In the genomic region with DNA sequence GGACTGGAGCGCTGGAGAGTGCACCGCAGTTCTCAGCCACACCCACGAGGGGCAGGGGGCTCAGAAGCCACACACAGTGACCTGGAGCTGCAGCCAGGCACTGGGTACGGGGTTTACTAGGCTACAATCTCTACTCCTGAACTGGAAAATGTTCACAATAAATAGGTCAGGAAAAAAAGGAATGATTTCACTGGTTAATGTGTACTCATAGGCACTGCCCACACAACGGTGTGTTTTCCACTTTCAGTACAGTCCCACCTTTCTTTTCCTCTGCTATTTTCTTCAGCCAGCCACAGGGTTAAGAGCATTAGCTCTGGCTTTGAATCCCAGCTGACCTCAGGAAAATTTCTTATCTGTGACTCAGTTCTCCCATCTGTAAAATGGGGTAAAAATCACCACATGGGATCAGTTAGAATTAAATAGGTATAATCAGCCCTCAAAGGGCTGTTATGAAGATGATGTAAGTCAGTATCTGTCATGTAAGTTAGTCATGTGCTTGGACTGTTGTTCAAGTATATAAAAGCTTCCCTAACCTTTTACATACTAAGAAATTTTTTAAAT, we compare ENCODE assay signal across 10 cellular contexts. TPM values are rescaled to one million over a fixed set of nuclear protein-coding genes. Genes with fewer than 3 reads are reported as not detected.
DNase-seq lines count a peak whose midpoint lies in the region; ATAC-seq, FAIRE-seq and TF ChIP-seq lines count a peak whose summit lies in the region.
"Had no signal": no experiment of that assay in that cellular context is flagged by ENCODE, and none has a peak within 500 bp of the region (broad histone marks: within the 10 kb centered on the region; RNA-seq: fewer than 3 reads in every experiment).

No MANE protein-coding gene starts in this region.

- no peak for DNase-seq in activated T-cell treated with anti-CD3 and anti-CD28 coated beads, Interleukin-2, amount 50 U/mL, for 72 hours
- no peak for DNase-seq in activated T-cell treated with anti-CD3 and anti-CD28 coated beads, Interleukin-2, amount 50 U/mL, for 48 hours
- DNase-seq in GM12878 (ENCODE audit: low read depth, low spot score) (no peak), left kidney (ENCODE audit: low read depth, low spot score) (peak; percentile 70), transverse colon (no peak), COR-L47 (lab: John Stamatoyannopoulos, UW) (no peak)
- no peak for DNase-seq in activated CD4-positive, alpha-beta T cell treated with anti-CD3 and anti-CD28 coated beads, Interleukin-2, amount 10 ng/mL, durations not matched to agents 24 days and 14 days
- DNase-seq: NCI-H2227 treated with DMSO at 0.1 percent for 48 hours had no signal

- H3K9me3 Mint-ChIP-seq in activated T-cell treated with anti-CD3 and anti-CD28 coated beads, Interleukin-2, amount 50 U/mL, for 72 hours, result no peaks in the 10 kb centered on the region
- no peaks in the 10 kb centered on the region for H3K9me3 Mint-ChIP-seq in activated CD4-positive, alpha-beta T cell treated with anti-CD3 and anti-CD28 coated beads, Interleukin-2, amount 10 ng/mL, durations not matched to agents 24 days and 14 days

- H3K79me2 ChIP-seq in GM12878 (ENCODE audit: control insufficient read depth, insufficient read depth, low read length), result no peaks in the 10 kb centered on the region

- RAD21 ChIA-PET in GM12878 (lab: Charles Lee; ENCODE audit: unreplicated experiment), result no interaction called here

- intact Hi-C loops in GM12878 (cut with micrococcal nuclease; ENCODE audit: unreplicated experiment), result no loop called here
- intact Hi-C loops in transverse colon (cut with DNase I; ENCODE audit: low total_unique reads), result no loop called here
- intact Hi-C loops in activated CD4-positive, alpha-beta T cell treated with anti-CD3 and anti-CD28 coated beads, Interleukin-2, amount 10 ng/mL, durations not matched to agents 24 days and 14 days (cut with micrococcal nuclease), result no loop called here

- 40% methylated on average over 5 of the region's 5 CpGs for WGBS in GM12878 (ENCODE audit: insufficient coverage, insufficient replicate concordance, low lambda C conversion rate, missing lambda C conversion rate)
- 38% methylated on average over 5 of the region's 5 CpGs; no CpG with 5 or more reads in 1 of the 2 donors for WGBS in transverse colon (ENCODE audit: low coverage in 1 of 2), 2 donors

- TF ChIP-seq CTCF in GM12878 (IDR thresholded peaks at IDR 0.05 in 2 of 3, conservative IDR thresholded peaks at IDR 0.05 in 1 of 3; ENCODE audit: control insufficient read depth in 2 of 3, extremely low read depth in 1 of 3, insufficient read depth in 1 of 3, low read depth in 3 of 3, low read length in 3 of 3) (0 out of 6 replicates have a peak, but pooled peaks of 1 of the 3 experiments have one; percentile 3), transverse colon (IDR thresholded peaks at IDR 0.05) (no peak)

- TF ChIP-seq RAD21 in GM12878 (IDR thresholded peaks at IDR 0.05; ENCODE audit: insufficient read depth, low read depth, low read length), result no peak

- peak; percentile 58 to 64 for ATAC-seq in activated T-cell treated with anti-CD3 and anti-CD28 coated beads, Interleukin-2, amount 50 U/mL, for 72 hours (replicated peaks in 1 of 2)
- 0 out of 3 replicates have a peak, but pooled peaks have one; percentile 18 for ATAC-seq in GM12878
- no peak for ATAC-seq in HG03342 (IDR thresholded peaks at IDR 0.05; ENCODE audit: unreplicated experiment)

- H3K27me3 Mint-ChIP-seq in activated T-cell treated with anti-CD3 and anti-CD28 coated beads, Interleukin-2, amount 50 U/mL, for 72 hours (ENCODE audit: low read depth), result no peaks in the 10 kb centered on the region
- H3K27me3 Mint-ChIP-seq in activated CD4-positive, alpha-beta T cell treated with anti-CD3 and anti-CD28 coated beads, Interleukin-2, amount 10 ng/mL, durations not matched to agents 24 days and 14 days, result no peaks in the 10 kb centered on the region
- H3K27me3 Mint-ChIP-seq: B cell had no signal

- TF ChIP-seq POLR2A in GM12878 (IDR thresholded peaks at IDR 0.05; ENCODE audit: low read depth, low read length) (no peak), transverse colon (IDR thresholded peaks at IDR 0.05) (no peak)

- H3K36me3 ChIP-seq in GM12878 (ENCODE audit: control insufficient read depth in 2 of 2, insufficient read depth in 2 of 2, low read length in 1 of 2), result no peaks in the 10 kb centered on the region
- peaks cover 0 to 19% (median 7%) of the 10 kb centered on the region in 4 donors for H3K36me3 ChIP-seq in transverse colon

- no peaks in the 10 kb centered on the region for H3K9me3 ChIP-seq in GM12878 (replicated peaks; ENCODE audit: control insufficient read depth, insufficient read depth, low read length)
- no peaks in the 10 kb centered on the region for H3K9me3 ChIP-seq in transverse colon

- H3K9ac ChIP-seq in GM12878 (ENCODE audit: control insufficient read depth, insufficient read depth, low read length), result no peak overlapping the region

- peaks cover 0 to 14% of the 10 kb centered on the region in 2 donors for H3K36me3 Mint-ChIP-seq in activated T-cell treated with anti-CD3 and anti-CD28 coated beads, Interleukin-2, amount 50 U/mL, for 72 hours (ENCODE audit: insufficient read depth in 2 of 2)
- H3K36me3 Mint-ChIP-seq in activated CD4-positive, alpha-beta T cell treated with anti-CD3 and anti-CD28 coated beads, Interleukin-2, amount 10 ng/mL, durations not matched to agents 24 days and 14 days (ENCODE audit: low read depth), result peaks cover 7% of the 10 kb centered on the region

- H3K4me1 Mint-ChIP-seq in activated T-cell treated with anti-CD3 and anti-CD28 coated beads, Interleukin-2, amount 50 U/mL, for 72 hours (ENCODE audit: low read depth), result peaks cover 42% of the 10 kb centered on the region
- H3K4me1 Mint-ChIP-seq in activated CD4-positive, alpha-beta T cell treated with anti-CD3 and anti-CD28 coated beads, Interleukin-2, amount 10 ng/mL, durations not matched to agents 24 days and 14 days, result peaks cover 22% of the 10 kb centered on the region

- H3K4me3 Mint-ChIP-seq in activated T-cell treated with anti-CD3 and anti-CD28 coated beads, Interleukin-2, amount 50 U/mL, for 72 hours, result peak overlapping the region; percentile 68 to 79
- H3K4me3 Mint-ChIP-seq in activated CD4-positive, alpha-beta T cell treated with anti-CD3 and anti-CD28 coated beads, Interleukin-2, amount 10 ng/mL, durations not matched to agents 24 days and 14 days, result no peak overlapping the region
- H3K4me3 Mint-ChIP-seq: B cell had no signal

- TF ChIP-seq EP300 in GM12878 (IDR thresholded peaks at IDR 0.05; ENCODE audit: borderline replicate concordance in 1 of 2, control insufficient read depth in 1 of 2, low read depth in 2 of 2, low read length in 2 of 2), result no peak
- no peak for TF ChIP-seq EP300 in transverse colon (IDR thresholded peaks at IDR 0.05; ENCODE audit: low read depth)

- in situ Hi-C loops in GM12878 (cut with MboI) (no loop called here), transverse colon (cut with MboI; ENCODE audit: low pct_ligation_motif_present in 1 of 4, low pct_unique_long_range_greater_than_20kb in 1 of 4, low sequenced_read_pairs in 3 of 4) (no loop called here)

- CTCF ChIA-PET in GM12878 (lab: Yijun Ruan, JAX), result no interaction called here

- SMC1A ChIA-PET in GM12878 (lab: Charles Lee; ENCODE audit: uncharacterized antibody, unreplicated experiment), result interaction anchor here (0.7 to 1.2 kb wide), 2 partner anchors 23 to 40 kb away, joined by 3 to 4 read pairs; no protein-coding TSS in a partner anchor

- H3K27me3 ChIP-seq in GM12878 (replicated peaks in 1 of 2; ENCODE audit: control insufficient read depth in 2 of 2, insufficient read depth in 2 of 2, low read length in 1 of 2) (no peaks in the 10 kb centered on the region), transverse colon (no peaks in the 10 kb centered on the region)

- FAIRE-seq in GM12878 (lab: Jason Lieb, UNC), result peak; percentile 7

- H2AFZ ChIP-seq in GM12878 (ENCODE audit: control insufficient read depth, low read depth, low read length), result no peak overlapping the region

- no TSS peak for BruUV-seq in GM12878 (replicated peaks; lab: Mats Ljungman, UMichigan)

- H3K27ac ChIP-seq in GM12878 (ENCODE audit: control insufficient read depth, insufficient read depth) (no peak overlapping the region), transverse colon (peak overlapping the region; percentile 69 to 78 (median 72))

- no peaks in the 10 kb centered on the region for H4K20me1 ChIP-seq in GM12878 (ENCODE audit: control insufficient read depth, insufficient read depth)

- H3K4me3 ChIP-seq in GM12878 (no peak overlapping the region), transverse colon (no peak overlapping the region)

- peak overlapping the region; percentile 92 for H3K27ac Mint-ChIP-seq in activated T-cell treated with anti-CD3 and anti-CD28 coated beads, Interleukin-2, amount 50 U/mL, for 72 hours
- H3K27ac Mint-ChIP-seq in activated CD4-positive, alpha-beta T cell treated with anti-CD3 and anti-CD28 coated beads, Interleukin-2, amount 10 ng/mL, durations not matched to agents 24 days and 14 days, result no peak overlapping the region
- H3K27ac Mint-ChIP-seq: B cell had no signal

- POLR2A ChIA-PET in GM12878 (lab: Charles Lee), result interaction anchor here (0.6 kb wide), 1 partner anchor 26 kb away, joined by 3 read pairs; no protein-coding TSS in a partner anchor

- H3K4me1 ChIP-seq in GM12878 (ENCODE audit: control insufficient read depth, insufficient read depth, low read length) (no peaks in the 10 kb centered on the region; the same call in 1 of the 2 replicates), transverse colon (peaks cover 12 to 52% (median 24%) of the 10 kb centered on the region in 4 donors)

- H3K4me2 ChIP-seq in GM12878 (ENCODE audit: control insufficient read depth, insufficient read depth), result no peak overlapping the region

RNA-seq across cellular contexts. Expression of gene ZCCHC14, which starts 35.7 kb away (rescaled TPM):
- total RNA-seq in activated T-cell treated with anti-CD3 and anti-CD28 coated beads, Interleukin-2, amount 50 U/mL, for 72 hours, result 10 to 100 TPM; 13.6 to 14.1 TPM
- total RNA-seq in GM12878 (2013; cell fraction: nucleolus; rRNA removed), result 0.06 TPM in 1 of 2 replicates, not detected in the other
- under 0.01 TPM in 1 of 2 replicates, not detected in the other for total RNA-seq in GM12878 (2014; rRNA removed)
- not detected in 2 replicates for total RNA-seq in GM12878 (2014; rRNA removed; fragmentation: Illumina TruSeq; extraction: Trizol)
- total RNA-seq in GM12878 (2021), result 0.15 and 0.16 TPM in 2 replicates
- 0.09 TPM for polyA plus RNA-seq in GM12878 (2011; ENCODE audit: low read depth)
- 0.26 and 0.27 TPM in 2 replicates for polyA plus RNA-seq in GM12878 (2011; rRNA removed)
- polyA plus RNA-seq in GM12878 (2011; cell fraction: cytosol; rRNA removed), result 0.30 and 0.42 TPM in 2 replicates
- polyA plus RNA-seq in GM12878 (2011; cell fraction: nucleus; rRNA removed), result 3.0 and 3.4 TPM in 2 replicates
- polyA plus RNA-seq in GM12878 (2012), result 0.17 and 0.23 TPM in 2 replicates
- polyA plus RNA-seq in GM12878 (2014; fragmentation: Illumina TruSeq; extraction: Trizol), result 0.03 and 0.08 TPM in 2 replicates
- polyA plus RNA-seq in GM12878 (2014; fragmentation: Nextera tagmentation; extraction: Ambion mirVana), result under 1 TPM; 0.02 TPM
- polyA plus RNA-seq in GM12878 (2014; rRNA removed), result 0.05 and 0.06 TPM in 2 replicates
- under 1 TPM in 1 of 2 experiments, not detected in 1; 0.14 TPM for polyA plus RNA-seq in GM12878 (2016; fragmentation: Nextera tagmentation; extraction: Ambion mirVana)
- polyA minus RNA-seq in GM12878 (2011; rRNA and poly(A)+ RNA removed), result 0.51 and 0.67 TPM in 2 replicates
- 0.62 and 0.94 TPM in 2 replicates for polyA minus RNA-seq in GM12878 (2011; cell fraction: cytosol; rRNA and poly(A)+ RNA removed)
- 0.36 and 1.7 TPM in 2 replicates for polyA minus RNA-seq in GM12878 (2011; cell fraction: nucleus; rRNA and poly(A)+ RNA removed)
- total RNA-seq in transverse colon, result 10 to 100 TPM; 27.7 to 56.1 (median 36.7) TPM
- 11.6 and 12.0 TPM in 2 replicates for total RNA-seq in activated CD4-positive, alpha-beta T cell treated with anti-CD3 and anti-CD28 coated beads, Interleukin-2, amount 10 ng/mL, durations not matched to agents 24 days and 14 days

Comparison
In these comparisons a context has a peak if more than half of its experiments do, and no peak if none do; other contexts are left out.
1. RNA of gene ZCCHC14, which starts 35.7 kb away (total RNA-seq): 27.7 to 56.1 TPM in transverse colon, 13.6 to 14.1 TPM in activated T-cell treated with anti-CD3 and anti-CD28 coated beads, Interleukin-2, amount 50 U/mL, for 72 hours and 11.6 to 12.0 TPM in activated CD4-positive, alpha-beta T cell treated with anti-CD3 and anti-CD28 coated beads, Interleukin-2, amount 10 ng/mL, durations not matched to agents 24 days and 14 days; under 0.01 to 0.16 TPM in GM12878; every median in the first group is over 10 times any median in the second.